8 cellular contexts compared by ENCODE assay signal in genomic region chr12:111405149-111405855, GRCh38. TPM values are rescaled to one million over a fixed set of nuclear protein-coding genes. Genes with fewer than 3 reads are reported as not detected.
DNase-seq lines count a peak whose midpoint lies in the region; ATAC-seq, FAIRE-seq and TF ChIP-seq lines count a peak whose summit lies in the region.

No MANE protein-coding gene starts in this region.

- DNase-seq in NCI-H1694 (lab: John Stamatoyannopoulos, UW) = peak; percentile 53
- peak; percentile 97 to 99 (median 99) for DNase-seq in T-helper 1 cell
- DNase-seq in amniotic stem cell (lab: John Stamatoyannopoulos, UW) = peak; percentile 69
- DNase-seq in left ventricle myocardium superior = peak; percentile 96
- peak; percentile 91 to 96 for DNase-seq in psoas muscle
- peak; percentile 99 for DNase-seq in urothelium cell line (ENCODE audit: low spot score)

- H3K4me1 ChIP-seq in psoas muscle = peaks cover 39% of the 10 kb centered on the region

- H3K9me3 ChIP-seq in psoas muscle = no peaks in the 10 kb centered on the region

- 4 to 5% (median 4%) methylated on average over 43 to 59 of the region's 59 CpGs for WGBS in psoas muscle, 3 donors

- peak overlapping the region; percentile 93 for H3K4me3 ChIP-seq in psoas muscle

- intact Hi-C loops in left ventricle myocardium superior (cut with micrococcal nuclease) (no loop called here), psoas muscle (cut with DNase I) (loop anchor here in 1 of 2 donors (2.0 kb wide), 1 partner anchor 41 kb away; no protein-coding TSS in a partner anchor)

- peak overlapping the region; percentile 84 for H3K27ac ChIP-seq in psoas muscle

- peaks cover 0 to 2% (median 0%) of the 10 kb centered on the region in 3 donors for H3K27me3 ChIP-seq in psoas muscle (ENCODE audit: insufficient read depth in 3 of 3, low read length in 2 of 3)

- peak; percentile 45 for TF ChIP-seq CTCF in psoas muscle (IDR thresholded peaks at IDR 0.05)

- FAIRE-seq in urothelium cell line (lab: Jason Lieb, UNC) = no peak

- ATAC-seq in GM18499 (IDR thresholded peaks at IDR 0.05; ENCODE audit: insufficient read depth, unreplicated experiment) (peak; percentile 38), HG02885 (IDR thresholded peaks at IDR 0.05; ENCODE audit: poor library complexity, unreplicated experiment) (peak; percentile 67), left ventricle myocardium superior (peak; percentile 83), psoas muscle (peak; percentile 92 to 95 (median 93))

- no peaks in the 10 kb centered on the region for H3K36me3 ChIP-seq in psoas muscle (ENCODE audit: insufficient read depth in 1 of 2, low read depth in 1 of 2)

RNA-seq across cellular contexts. Expression of gene SH2B3, which starts 0.4 kb away (rescaled TPM):
- total RNA-seq in left ventricle myocardium superior (45.1 TPM), psoas muscle (10 to 100 TPM; 10.5 to 25.0 (median 13.2) TPM)
- 10 to 100 TPM in 1 of 3 donors, 1 to 10 TPM in 2; 4.4 to 22.0 (median 6.4) TPM for polyA plus RNA-seq in psoas muscle

RNA-seq across cellular contexts. Expression of gene PHETA1, which starts 36.4 kb away (rescaled TPM):
- total RNA-seq in left ventricle myocardium superior = 28.6 TPM
- 1 to 10 TPM; 5.3 to 7.0 (median 6.1) TPM for total RNA-seq in psoas muscle
- 10 to 100 TPM in 1 of 3 donors, 1 to 10 TPM in 2; 7.6 to 19.9 (median 8.2) TPM for polyA plus RNA-seq in psoas muscle

Comparison
In these comparisons a context has a peak if more than half of its experiments do, and no peak if none do; other contexts are left out.
1. Peak in every context shown above with its lines: DNase-seq, ATAC-seq, H3K4me3 ChIP-seq and H3K27ac ChIP-seq.
2. ATAC-seq: peak in every context shown above with its lines; median percentile 93 in psoas muscle; 83 in left ventricle myocardium superior; 67 in HG02885; 38 in GM18499.